In the genomic region with DNA sequence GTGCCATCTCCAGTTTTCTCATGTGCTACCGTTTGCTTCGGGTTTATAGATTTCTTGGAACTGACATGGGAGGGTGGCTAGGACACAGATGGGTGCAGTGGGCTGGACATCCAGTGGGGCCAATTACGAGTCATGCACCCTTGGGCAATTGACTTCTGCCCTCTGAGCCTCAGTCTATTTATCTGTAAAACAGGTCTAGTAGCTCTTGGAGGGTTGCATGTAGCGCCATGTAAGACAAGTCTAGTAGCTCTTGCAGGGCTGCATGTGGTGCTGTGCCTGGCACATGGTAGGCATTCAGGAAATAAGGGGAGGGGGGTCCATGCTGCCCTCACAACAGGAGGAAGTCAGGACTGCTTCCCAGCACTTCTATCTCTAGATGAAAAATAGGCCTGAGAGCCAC, we compare ENCODE assay signal across 1 cellular context.
TF ChIP-seq lines count a peak whose summit lies in the region.

No MANE protein-coding gene starts in this region.

TF ChIP-seq in HepG2, 621 proteins besides CTCF, POLR2A, EP300 and RAD21:
- TF ChIP-seq ZNF549 (CRISPR knock-in tag; IDR thresholded peaks at IDR 0.05) = no peak
- 0 out of 2 replicates have a peak, but pooled peaks have one; percentile 17 for TF ChIP-seq ZNF629 (CRISPR knock-in tag; conservative IDR thresholded peaks at IDR 0.05)
- no peak for TF ChIP-seq STAT6 (CRISPR knock-in tag; IDR thresholded peaks at IDR 0.05; ENCODE audit: borderline replicate concordance)
- no peak for TF ChIP-seq ZFP41 (CRISPR knock-in tag; IDR thresholded peaks at IDR 0.05; ENCODE audit: borderline replicate concordance)
- TF ChIP-seq MNT (IDR thresholded peaks at IDR 0.05) = peak; percentile 66
- TF ChIP-seq PAF1 (CRISPR knock-in tag; IDR thresholded peaks at IDR 0.05) = no peak
- no peak for TF ChIP-seq ZNF724P (CRISPR knock-in tag; IDR thresholded peaks at IDR 0.05; ENCODE audit: borderline replicate concordance)
- TF ChIP-seq HMGXB3 (CRISPR knock-in tag; IDR thresholded peaks at IDR 0.05; ENCODE audit: borderline replicate concordance) = no peak
- TF ChIP-seq SIN3B (IDR thresholded peaks at IDR 0.05; ENCODE audit: low read length) = no peak
TF ChIP-seq in HepG2: peak in this region for 2.
